15 cellular contexts compared by ENCODE assay signal in genomic region chr2:2850891-2851290, GRCh38.
A peak's percentile ranks its signal among the peaks of the same experiment; 100 is the strongest.
DNase-seq lines count a peak whose midpoint lies in the region; ATAC-seq and TF ChIP-seq lines count a peak whose summit lies in the region.
"Had no signal": no experiment of that assay in that cellular context is flagged by ENCODE, and none has a peak within 500 bp of the region (broad histone marks: within the 10 kb centered on the region; RNA-seq: fewer than 3 reads in every experiment).

No MANE protein-coding gene starts in this region.

- peaks cover 0 to 9% (median 0%) of the 10 kb centered on the region in 7 donors for H3K27me3 ChIP-seq in spleen (replicated peaks in 1 of 7)
- H3K27me3 ChIP-seq: BE2C had no signal

- DNase-seq in NCI-H510A treated with DMSO at 0.1 percent for 48 hours (lab: John Stamatoyannopoulos, UW) (peak; percentile 33), NCI-H510A (lab: John Stamatoyannopoulos, UW) (no peak), NCI-H2227 (lab: John Stamatoyannopoulos, UW; ENCODE audit: unreplicated experiment) (peak; percentile 81), SHP77 treated with DMSO at 0.1 percent for 48 hours (lab: John Stamatoyannopoulos, UW) (peak; percentile 88), spleen (peak; percentile 36)
- no peak for DNase-seq in activated CD8-positive, alpha-beta memory T cell treated with anti-CD3 and anti-CD28 coated beads, Interleukin-2, amount 50 U/mL, for 48 hours
- DNase-seq in stimulated activated naive CD4-positive, alpha-beta T cell treated with Interleukin-2 at 50 U/mL for 16 hours (lab: John Stamatoyannopoulos, UW) = no peak
- DNase-seq: BE2C; Caco-2; CD4-positive, CD25-positive, alpha-beta regulatory T cell; KBM-7; NCI-H526; SW 1271 had no signal

- no peak for TF ChIP-seq POLR2A in spleen (IDR thresholded peaks at IDR 0.05)

- no peak overlapping the region for H3K27ac ChIP-seq in spleen

- no peaks in the 10 kb centered on the region for H3K9me3 ChIP-seq in spleen
- H3K9me3 ChIP-seq: BE2C, Caco-2 had no signal

- H3K4me3 ChIP-seq in spleen = no peak overlapping the region

- WGBS in spleen, 5 donors = 88 to 100% (median 90%) methylated on average over 4 to 7 of the region's 7 CpGs

- no peak for TF ChIP-seq CTCF in spleen (IDR thresholded peaks at IDR 0.05 in 8 of 11, conservative IDR thresholded peaks at IDR 0.05 in 3 of 11)

- ATAC-seq in GM18511 (IDR thresholded peaks at IDR 0.05; ENCODE audit: unreplicated experiment) = no peak
- ATAC-seq: Panc1 had no signal

- intact Hi-C loops in spleen (cut with DNase I; ENCODE audit: low total_unique reads) = no loop called here

- peaks cover 0 to 11% (median 5%) of the 10 kb centered on the region in 6 donors for H3K4me1 ChIP-seq in spleen
- H3K4me1 ChIP-seq: Caco-2 had no signal

- no peaks in the 10 kb centered on the region for H3K36me3 ChIP-seq in spleen
- H3K36me3 ChIP-seq: BE2C had no signal

Comparison
In these comparisons a context has a peak if more than half of its experiments do, and no peak if none do; other contexts are left out.
1. DNase-seq: peak in NCI-H510A treated with DMSO at 0.1 percent for 48 hours (single experiment), NCI-H2227 (single experiment), SHP77 treated with DMSO at 0.1 percent for 48 hours (single experiment) and spleen (single experiment); none in NCI-H510A (single experiment), activated CD8-positive, alpha-beta memory T cell treated with anti-CD3 and anti-CD28 coated beads, Interleukin-2, amount 50 U/mL, for 48 hours (single experiment) and stimulated activated naive CD4-positive, alpha-beta T cell treated with Interleukin-2 at 50 U/mL for 16 hours (single experiment).